In genomic region chr2:187989925-187990623, GRCh38 we compare ENCODE assay signal across 14 cellular contexts.
DNase-seq lines count a peak whose midpoint lies in the region; ATAC-seq and TF ChIP-seq lines count a peak whose summit lies in the region.
"Had no signal": no experiment of that assay in that cellular context is flagged by ENCODE, and none has a peak within 500 bp of the region (broad histone marks: within the 10 kb centered on the region; RNA-seq: fewer than 3 reads in every experiment).

No MANE protein-coding gene starts in this region.

- CTCF ChIA-PET in Caco-2 (lab: Charles Lee), result no interaction called here

- H3K27me3 Mint-ChIP-seq in endodermal cell (ENCODE audit: insufficient read depth), result no peaks in the 10 kb centered on the region
- no peaks in the 10 kb centered on the region for H3K27me3 Mint-ChIP-seq in Caco-2 (ENCODE audit: insufficient read depth, unreplicated experiment)

- no peak overlapping the region for H3K9ac ChIP-seq in BLaER1
- no peak overlapping the region for H3K9ac ChIP-seq in endodermal cell (ENCODE audit: extremely low read depth, low read length, poor library complexity, severe bottlenecking)

- 76 to 100% methylated on average over 1 to 2 of the region's 2 CpGs for WGBS in endodermal cell (ENCODE audit: insufficient coverage in 1 of 2, insufficient read length in 1 of 2), 2 experiments

- H3K4me3 ChIP-seq in BLaER1, result no peak overlapping the region
- H3K4me3 ChIP-seq in endodermal cell (ENCODE audit: low read length), result no peak overlapping the region
- H3K4me3 ChIP-seq in Caco-2 (ENCODE audit: low read depth, low read length), result no peak overlapping the region
- H3K4me3 ChIP-seq in MG63, result no peak overlapping the region
- H3K4me3 ChIP-seq: lung had no signal

- no peaks in the 10 kb centered on the region for H4K20me1 ChIP-seq in BLaER1

- no TSS peak for BruUV-seq in Caco-2 (replicated peaks; lab: Mats Ljungman, UMichigan)

- H3K27ac Mint-ChIP-seq in endodermal cell (peak overlapping the region; percentile 16), Caco-2 (ENCODE audit: unreplicated experiment) (no peak overlapping the region)
- H3K27ac Mint-ChIP-seq: stimulated activated effector memory CD8-positive, alpha-beta T cell treated with anti-CD3 and anti-CD28 coated beads, Interleukin-12 subunit alpha, Interleukin-12 subunit beta, amount 100 ng/mL, for 72 hours had no signal

- H3K9me3 ChIP-seq in BLaER1 (no peaks in the 10 kb centered on the region), endodermal cell (ENCODE audit: control insufficient read depth, low read length) (no peaks in the 10 kb centered on the region), Caco-2 (no peaks in the 10 kb centered on the region), MG63 (no peaks in the 10 kb centered on the region)

- ATAC-seq in GM18868 (IDR thresholded peaks at IDR 0.05; ENCODE audit: unreplicated experiment) (peak; percentile 11), HG02763 (IDR thresholded peaks at IDR 0.05; ENCODE audit: unreplicated experiment) (no peak)
- ATAC-seq: stimulated activated effector memory CD8-positive, alpha-beta T cell treated with anti-CD3 and anti-CD28 coated beads, Interleukin-12 subunit alpha, Interleukin-12 subunit beta, amount 100 ng/mL, for 72 hours had no signal

- H3K36me3 ChIP-seq in BLaER1 (no peaks in the 10 kb centered on the region), endodermal cell (ENCODE audit: control insufficient read depth, insufficient read depth, low read length) (no peaks in the 10 kb centered on the region), Caco-2 (ENCODE audit: control insufficient read depth, insufficient read depth, low read length) (no peaks in the 10 kb centered on the region), MG63 (no peaks in the 10 kb centered on the region)

- H3K4me1 ChIP-seq in BLaER1 (peaks cover 86% of the 10 kb centered on the region), endodermal cell (ENCODE audit: control insufficient read depth, insufficient read depth, low read length) (peaks cover 7% of the 10 kb centered on the region), Caco-2 (peaks cover 16% of the 10 kb centered on the region; the same call in 1 of the 2 replicates)

- H3K4me3 Mint-ChIP-seq in endodermal cell (no peak overlapping the region), Caco-2 (ENCODE audit: unreplicated experiment) (no peak overlapping the region)
- H3K4me3 Mint-ChIP-seq: stimulated activated effector memory CD8-positive, alpha-beta T cell treated with anti-CD3 and anti-CD28 coated beads, Interleukin-12 subunit alpha, Interleukin-12 subunit beta, amount 100 ng/mL, for 72 hours had no signal

- H3K27ac ChIP-seq in BLaER1 (peak overlapping the region; percentile 57), endodermal cell (ENCODE audit: low read depth, low read length) (no peak overlapping the region)

- no peak for TF ChIP-seq CTCF in endodermal cell (conservative IDR thresholded peaks at IDR 0.05)
- no peak for TF ChIP-seq CTCF in Caco-2 (IDR thresholded peaks at IDR 0.05; ENCODE audit: insufficient read depth in 1 of 2, low read depth in 1 of 2, low read length in 1 of 2, severe bottlenecking in 1 of 2, unreplicated experiment in 1 of 2)

- H3K4me2 ChIP-seq in BLaER1, result peak overlapping the region; percentile 77

- H3K9me3 Mint-ChIP-seq in endodermal cell (no peaks in the 10 kb centered on the region), Caco-2 (ENCODE audit: unreplicated experiment) (no peaks in the 10 kb centered on the region)

- POLR2A ChIA-PET in Caco-2 (lab: Charles Lee), result no interaction called here

- peaks cover 55% of the 10 kb centered on the region for H3K4me1 Mint-ChIP-seq in endodermal cell
- no peaks in the 10 kb centered on the region for H3K4me1 Mint-ChIP-seq in Caco-2 (ENCODE audit: low read depth, unreplicated experiment)
- H3K4me1 Mint-ChIP-seq: stimulated activated effector memory CD8-positive, alpha-beta T cell treated with anti-CD3 and anti-CD28 coated beads, Interleukin-12 subunit alpha, Interleukin-12 subunit beta, amount 100 ng/mL, for 72 hours had no signal

- DNase-seq in LoVo (ENCODE audit: low spot score), result peak; percentile 24
- DNase-seq in endodermal cell, result peak; percentile 67
- no peak for DNase-seq in Caco-2
- DNase-seq in MG63, result no peak
- DNase-seq in D341Med (ENCODE audit: low spot score), result no peak
- DNase-seq: NCI-H187 treated with DMSO at 0.1 percent for 48 hours, OCI-M1, posterior cingulate gyrus, T1000 had no signal

- H3K27me3 ChIP-seq in BLaER1 (no peaks in the 10 kb centered on the region), endodermal cell (ENCODE audit: control insufficient read depth, insufficient read depth, low read length, poor library complexity, severe bottlenecking) (no peaks in the 10 kb centered on the region), Caco-2 (replicated peaks; ENCODE audit: control insufficient read depth, insufficient read depth, low read length) (no peaks in the 10 kb centered on the region; the same call in 1 of the 2 replicates), MG63 (no peaks in the 10 kb centered on the region)

- no peaks in the 10 kb centered on the region for H3K36me3 Mint-ChIP-seq in endodermal cell (ENCODE audit: low read depth)
- H3K36me3 Mint-ChIP-seq in Caco-2 (ENCODE audit: insufficient read depth, unreplicated experiment), result no peaks in the 10 kb centered on the region
- H3K36me3 Mint-ChIP-seq: stimulated activated effector memory CD8-positive, alpha-beta T cell treated with anti-CD3 and anti-CD28 coated beads, Interleukin-12 subunit alpha, Interleukin-12 subunit beta, amount 100 ng/mL, for 72 hours had no signal

- intact Hi-C loops in Caco-2 (cut with micrococcal nuclease; ENCODE audit: unreplicated experiment), result no loop called here

Comparison
In these comparisons a context has a peak if more than half of its experiments do, and no peak if none do; other contexts are left out.
1. DNase-seq: peak in LoVo (single experiment) and endodermal cell (single experiment); none in Caco-2 (0 of 2), MG63 (single experiment) and D341Med (single experiment).